Comparison of ENCODE assay signal across 1 cellular context in the genomic region with DNA sequence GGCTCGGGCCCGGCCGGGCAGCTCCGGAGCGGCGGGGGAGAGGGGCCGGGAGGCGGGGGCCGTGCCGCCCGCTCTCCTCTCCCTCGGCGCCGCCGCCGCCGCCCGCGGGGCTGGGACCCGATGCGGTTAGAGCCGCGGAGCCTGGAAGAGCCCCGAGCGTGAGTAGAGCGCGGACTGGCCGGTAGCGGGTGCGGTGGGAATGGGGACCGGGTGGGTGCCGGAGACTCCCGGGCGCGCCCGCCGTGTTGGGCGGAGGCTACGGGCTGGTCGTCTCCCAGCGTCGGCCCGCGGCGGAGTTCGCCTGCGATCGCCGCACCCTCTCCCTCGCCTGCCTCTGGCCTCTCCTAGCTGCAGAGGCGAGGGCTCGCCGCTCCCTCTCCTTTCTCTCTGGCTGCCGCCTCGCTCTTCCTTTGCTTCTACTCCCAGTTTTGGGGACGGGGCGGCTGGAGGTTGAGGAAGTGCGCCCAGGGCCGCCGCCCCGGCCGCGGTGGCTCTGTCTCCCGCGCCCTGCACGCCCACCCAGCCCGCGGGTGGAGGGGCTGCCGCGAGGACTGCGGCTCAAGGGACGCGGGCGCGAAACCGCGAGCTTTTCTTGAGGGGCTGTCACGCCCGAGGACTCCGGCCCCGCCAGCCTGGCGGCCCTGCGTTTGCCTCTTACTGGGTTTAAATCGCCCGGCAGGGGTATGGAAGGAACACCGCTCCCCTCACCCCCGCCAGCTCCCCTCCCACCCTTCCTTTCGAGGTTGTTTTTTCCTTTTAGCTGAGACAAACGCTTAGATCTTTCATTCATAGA.
TF ChIP-seq lines count a peak whose summit lies in the region.

No MANE protein-coding gene starts in this region.

TF ChIP-seq in GM12878, 131 proteins besides CTCF, POLR2A, EP300 and RAD21 (continued from another document and continues in another):
- TF ChIP-seq, protein P1, sequence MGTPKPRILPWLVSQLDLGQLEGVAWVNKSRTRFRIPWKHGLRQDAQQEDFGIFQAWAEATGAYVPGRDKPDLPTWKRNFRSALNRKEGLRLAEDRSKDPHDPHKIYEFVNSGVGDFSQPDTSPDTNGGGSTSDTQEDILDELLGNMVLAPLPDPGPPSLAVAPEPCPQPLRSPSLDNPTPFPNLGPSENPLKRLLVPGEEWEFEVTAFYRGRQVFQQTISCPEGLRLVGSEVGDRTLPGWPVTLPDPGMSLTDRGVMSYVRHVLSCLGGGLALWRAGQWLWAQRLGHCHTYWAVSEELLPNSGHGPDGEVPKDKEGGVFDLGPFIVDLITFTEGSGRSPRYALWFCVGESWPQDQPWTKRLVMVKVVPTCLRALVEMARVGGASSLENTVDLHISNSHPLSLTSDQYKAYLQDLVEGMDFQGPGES (IDR thresholded peaks at IDR 0.05), result no peak
- TF ChIP-seq ZNF207 (IDR thresholded peaks at IDR 0.05; ENCODE audit: borderline replicate concordance), result no peak
- no peak for TF ChIP-seq WRNIP1 (IDR thresholded peaks at IDR 0.05; ENCODE audit: borderline replicate concordance, low read depth, low read length)
- no peak for TF ChIP-seq TCF12 (IDR thresholded peaks at IDR 0.05; ENCODE audit: low read depth, low read length)
- no peak for TF ChIP-seq ZNF622 (IDR thresholded peaks at IDR 0.05)
- TF ChIP-seq, protein P2, sequence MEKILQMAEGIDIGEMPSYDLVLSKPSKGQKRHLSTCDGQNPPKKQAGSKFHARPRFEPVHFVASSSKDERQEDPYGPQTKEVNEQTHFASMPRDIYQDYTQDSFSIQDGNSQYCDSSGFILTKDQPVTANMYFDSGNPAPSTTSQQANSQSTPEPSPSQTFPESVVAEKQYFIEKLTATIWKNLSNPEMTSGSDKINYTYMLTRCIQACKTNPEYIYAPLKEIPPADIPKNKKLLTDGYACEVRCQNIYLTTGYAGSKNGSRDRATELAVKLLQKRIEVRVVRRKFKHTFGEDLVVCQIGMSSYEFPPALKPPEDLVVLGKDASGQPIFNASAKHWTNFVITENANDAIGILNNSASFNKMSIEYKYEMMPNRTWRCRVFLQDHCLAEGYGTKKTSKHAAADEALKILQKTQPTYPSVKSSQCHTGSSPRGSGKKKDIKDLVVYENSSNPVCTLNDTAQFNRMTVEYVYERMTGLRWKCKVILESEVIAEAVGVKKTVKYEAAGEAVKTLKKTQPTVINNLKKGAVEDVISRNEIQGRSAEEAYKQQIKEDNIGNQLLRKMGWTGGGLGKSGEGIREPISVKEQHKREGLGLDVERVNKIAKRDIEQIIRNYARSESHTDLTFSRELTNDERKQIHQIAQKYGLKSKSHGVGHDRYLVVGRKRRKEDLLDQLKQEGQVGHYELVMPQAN (conservative IDR thresholded peaks at IDR 0.05), result peak; percentile 70
- no peak for TF ChIP-seq PAX5 (IDR thresholded peaks at IDR 0.05; ENCODE audit: borderline replicate concordance, low read depth, low read length)
- no peak for TF ChIP-seq SMC3 (IDR thresholded peaks at IDR 0.05; ENCODE audit: borderline replicate concordance, low read length)
- TF ChIP-seq, protein P3, sequence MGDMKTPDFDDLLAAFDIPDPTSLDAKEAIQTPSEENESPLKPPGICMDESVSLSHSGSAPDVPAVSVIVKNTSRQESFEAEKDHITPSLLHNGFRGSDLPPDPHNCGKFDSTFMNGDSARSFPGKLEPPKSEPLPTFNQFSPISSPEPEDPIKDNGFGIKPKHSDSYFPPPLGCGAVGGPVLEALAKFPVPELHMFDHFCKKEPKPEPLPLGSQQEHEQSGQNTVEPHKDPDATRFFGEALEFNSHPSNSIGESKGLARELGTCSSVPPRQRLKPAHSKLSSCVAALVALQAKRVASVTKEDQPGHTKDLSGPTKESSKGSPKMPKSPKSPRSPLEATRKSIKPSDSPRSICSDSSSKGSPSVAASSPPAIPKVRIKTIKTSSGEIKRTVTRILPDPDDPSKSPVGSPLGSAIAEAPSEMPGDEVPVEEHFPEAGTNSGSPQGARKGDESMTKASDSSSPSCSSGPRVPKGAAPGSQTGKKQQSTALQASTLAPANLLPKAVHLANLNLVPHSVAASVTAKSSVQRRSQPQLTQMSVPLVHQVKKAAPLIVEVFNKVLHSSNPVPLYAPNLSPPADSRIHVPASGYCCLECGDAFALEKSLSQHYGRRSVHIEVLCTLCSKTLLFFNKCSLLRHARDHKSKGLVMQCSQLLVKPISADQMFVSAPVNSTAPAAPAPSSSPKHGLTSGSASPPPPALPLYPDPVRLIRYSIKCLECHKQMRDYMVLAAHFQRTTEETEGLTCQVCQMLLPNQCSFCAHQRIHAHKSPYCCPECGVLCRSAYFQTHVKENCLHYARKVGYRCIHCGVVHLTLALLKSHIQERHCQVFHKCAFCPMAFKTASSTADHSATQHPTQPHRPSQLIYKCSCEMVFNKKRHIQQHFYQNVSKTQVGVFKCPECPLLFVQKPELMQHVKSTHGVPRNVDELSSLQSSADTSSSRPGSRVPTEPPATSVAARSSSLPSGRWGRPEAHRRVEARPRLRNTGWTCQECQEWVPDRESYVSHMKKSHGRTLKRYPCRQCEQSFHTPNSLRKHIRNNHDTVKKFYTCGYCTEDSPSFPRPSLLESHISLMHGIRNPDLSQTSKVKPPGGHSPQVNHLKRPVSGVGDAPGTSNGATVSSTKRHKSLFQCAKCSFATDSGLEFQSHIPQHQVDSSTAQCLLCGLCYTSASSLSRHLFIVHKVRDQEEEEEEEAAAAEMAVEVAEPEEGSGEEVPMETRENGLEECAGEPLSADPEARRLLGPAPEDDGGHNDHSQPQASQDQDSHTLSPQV (IDR thresholded peaks at IDR 0.05), result no peak
- TF ChIP-seq ZNF24 (IDR thresholded peaks at IDR 0.05), result no peak
- peak; percentile 76; the same call in 1 of the 2 replicates for TF ChIP-seq BACH1 (IDR thresholded peaks at IDR 0.05; ENCODE audit: borderline replicate concordance)
- TF ChIP-seq, protein P4, sequence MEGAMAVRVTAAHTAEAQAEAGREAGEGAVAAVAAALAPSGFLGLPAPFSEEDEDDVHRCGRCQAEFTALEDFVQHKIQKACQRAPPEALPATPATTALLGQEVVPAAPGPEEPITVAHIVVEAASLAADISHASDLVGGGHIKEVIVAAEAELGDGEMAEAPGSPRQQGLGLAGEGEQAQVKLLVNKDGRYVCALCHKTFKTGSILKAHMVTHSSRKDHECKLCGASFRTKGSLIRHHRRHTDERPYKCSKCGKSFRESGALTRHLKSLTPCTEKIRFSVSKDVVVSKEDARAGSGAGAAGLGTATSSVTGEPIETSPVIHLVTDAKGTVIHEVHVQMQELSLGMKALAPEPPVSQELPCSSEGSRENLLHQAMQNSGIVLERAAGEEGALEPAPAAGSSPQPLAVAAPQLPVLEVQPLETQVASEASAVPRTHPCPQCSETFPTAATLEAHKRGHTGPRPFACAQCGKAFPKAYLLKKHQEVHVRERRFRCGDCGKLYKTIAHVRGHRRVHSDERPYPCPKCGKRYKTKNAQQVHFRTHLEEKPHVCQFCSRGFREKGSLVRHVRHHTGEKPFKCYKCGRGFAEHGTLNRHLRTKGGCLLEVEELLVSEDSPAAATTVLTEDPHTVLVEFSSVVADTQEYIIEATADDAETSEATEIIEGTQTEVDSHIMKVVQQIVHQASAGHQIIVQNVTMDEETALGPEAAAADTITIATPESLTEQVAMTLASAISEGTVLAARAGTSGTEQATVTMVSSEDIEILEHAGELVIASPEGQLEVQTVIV (IDR thresholded peaks at IDR 0.05; ENCODE audit: borderline replicate concordance, partially characterized antibody), result no peak
- TF ChIP-seq MEF2B (IDR thresholded peaks at IDR 0.05; ENCODE audit: partially characterized antibody, poor library complexity, severe bottlenecking), result no peak
- TF ChIP-seq CHD2 (IDR thresholded peaks at IDR 0.05; ENCODE audit: borderline replicate concordance, low read depth, low read length), result no peak
- TF ChIP-seq FOXM1 (IDR thresholded peaks at IDR 0.05; ENCODE audit: low read depth, low read length), result no peak
- TF ChIP-seq FOS (IDR thresholded peaks at IDR 0.05; ENCODE audit: borderline replicate concordance, extremely low read depth, insufficient read length), result no peak
- TF ChIP-seq, protein P5, sequence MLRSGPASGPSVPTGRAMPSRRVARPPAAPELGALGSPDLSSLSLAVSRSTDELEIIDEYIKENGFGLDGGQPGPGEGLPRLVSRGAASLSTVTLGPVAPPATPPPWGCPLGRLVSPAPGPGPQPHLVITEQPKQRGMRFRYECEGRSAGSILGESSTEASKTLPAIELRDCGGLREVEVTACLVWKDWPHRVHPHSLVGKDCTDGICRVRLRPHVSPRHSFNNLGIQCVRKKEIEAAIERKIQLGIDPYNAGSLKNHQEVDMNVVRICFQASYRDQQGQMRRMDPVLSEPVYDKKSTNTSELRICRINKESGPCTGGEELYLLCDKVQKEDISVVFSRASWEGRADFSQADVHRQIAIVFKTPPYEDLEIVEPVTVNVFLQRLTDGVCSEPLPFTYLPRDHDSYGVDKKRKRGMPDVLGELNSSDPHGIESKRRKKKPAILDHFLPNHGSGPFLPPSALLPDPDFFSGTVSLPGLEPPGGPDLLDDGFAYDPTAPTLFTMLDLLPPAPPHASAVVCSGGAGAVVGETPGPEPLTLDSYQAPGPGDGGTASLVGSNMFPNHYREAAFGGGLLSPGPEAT (IDR thresholded peaks at IDR 0.05; ENCODE audit: low read depth), result no peak
- TF ChIP-seq CHD1 (IDR thresholded peaks at IDR 0.05; ENCODE audit: low read depth, low read length), result no peak
- no peak for TF ChIP-seq EGR1 (IDR thresholded peaks at IDR 0.05; ENCODE audit: borderline replicate concordance in 1 of 2, low read depth in 2 of 2, low read length in 2 of 2)
- no peak for TF ChIP-seq RAD51 (IDR thresholded peaks at IDR 0.05)
- peak; percentile 79 for TF ChIP-seq DPF2 (IDR thresholded peaks at IDR 0.05)
- no peak for TF ChIP-seq ZSCAN29 (IDR thresholded peaks at IDR 0.05)
- TF ChIP-seq CREM (IDR thresholded peaks at IDR 0.05; ENCODE audit: low read depth), result no peak
- TF ChIP-seq, protein P6, sequence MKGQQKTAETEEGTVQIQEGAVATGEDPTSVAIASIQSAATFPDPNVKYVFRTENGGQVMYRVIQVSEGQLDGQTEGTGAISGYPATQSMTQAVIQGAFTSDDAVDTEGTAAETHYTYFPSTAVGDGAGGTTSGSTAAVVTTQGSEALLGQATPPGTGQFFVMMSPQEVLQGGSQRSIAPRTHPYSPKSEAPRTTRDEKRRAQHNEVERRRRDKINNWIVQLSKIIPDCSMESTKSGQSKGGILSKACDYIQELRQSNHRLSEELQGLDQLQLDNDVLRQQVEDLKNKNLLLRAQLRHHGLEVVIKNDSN (IDR thresholded peaks at IDR 0.05; ENCODE audit: borderline replicate concordance, extremely low read length, insufficient read depth, low read depth, low read length), result no peak
- no peak for TF ChIP-seq ZZZ3 (IDR thresholded peaks at IDR 0.05; ENCODE audit: control insufficient read depth, insufficient read length, low read depth)
- TF ChIP-seq, protein P7, sequence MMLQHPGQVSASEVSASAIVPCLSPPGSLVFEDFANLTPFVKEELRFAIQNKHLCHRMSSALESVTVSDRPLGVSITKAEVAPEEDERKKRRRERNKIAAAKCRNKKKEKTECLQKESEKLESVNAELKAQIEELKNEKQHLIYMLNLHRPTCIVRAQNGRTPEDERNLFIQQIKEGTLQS (IDR thresholded peaks at IDR 0.05; ENCODE audit: borderline replicate concordance, extremely low read depth, low read depth, low read length), result no peak
- TF ChIP-seq SMAD5 (IDR thresholded peaks at IDR 0.05; ENCODE audit: low read depth), result no peak
- no peak for TF ChIP-seq SMAD1 (IDR thresholded peaks at IDR 0.05; ENCODE audit: low read depth, partially characterized antibody)
- TF ChIP-seq ZNF384 (IDR thresholded peaks at IDR 0.05; ENCODE audit: borderline replicate concordance, low read depth, low read length), result no peak
- TF ChIP-seq POLR2AphosphoS2 (IDR thresholded peaks at IDR 0.05; ENCODE audit: low read depth, low read length), result no peak
- TF ChIP-seq TAF1 (IDR thresholded peaks at IDR 0.05; ENCODE audit: borderline replicate concordance, low read depth, low read length), result no peak
- TF ChIP-seq, protein P8, sequence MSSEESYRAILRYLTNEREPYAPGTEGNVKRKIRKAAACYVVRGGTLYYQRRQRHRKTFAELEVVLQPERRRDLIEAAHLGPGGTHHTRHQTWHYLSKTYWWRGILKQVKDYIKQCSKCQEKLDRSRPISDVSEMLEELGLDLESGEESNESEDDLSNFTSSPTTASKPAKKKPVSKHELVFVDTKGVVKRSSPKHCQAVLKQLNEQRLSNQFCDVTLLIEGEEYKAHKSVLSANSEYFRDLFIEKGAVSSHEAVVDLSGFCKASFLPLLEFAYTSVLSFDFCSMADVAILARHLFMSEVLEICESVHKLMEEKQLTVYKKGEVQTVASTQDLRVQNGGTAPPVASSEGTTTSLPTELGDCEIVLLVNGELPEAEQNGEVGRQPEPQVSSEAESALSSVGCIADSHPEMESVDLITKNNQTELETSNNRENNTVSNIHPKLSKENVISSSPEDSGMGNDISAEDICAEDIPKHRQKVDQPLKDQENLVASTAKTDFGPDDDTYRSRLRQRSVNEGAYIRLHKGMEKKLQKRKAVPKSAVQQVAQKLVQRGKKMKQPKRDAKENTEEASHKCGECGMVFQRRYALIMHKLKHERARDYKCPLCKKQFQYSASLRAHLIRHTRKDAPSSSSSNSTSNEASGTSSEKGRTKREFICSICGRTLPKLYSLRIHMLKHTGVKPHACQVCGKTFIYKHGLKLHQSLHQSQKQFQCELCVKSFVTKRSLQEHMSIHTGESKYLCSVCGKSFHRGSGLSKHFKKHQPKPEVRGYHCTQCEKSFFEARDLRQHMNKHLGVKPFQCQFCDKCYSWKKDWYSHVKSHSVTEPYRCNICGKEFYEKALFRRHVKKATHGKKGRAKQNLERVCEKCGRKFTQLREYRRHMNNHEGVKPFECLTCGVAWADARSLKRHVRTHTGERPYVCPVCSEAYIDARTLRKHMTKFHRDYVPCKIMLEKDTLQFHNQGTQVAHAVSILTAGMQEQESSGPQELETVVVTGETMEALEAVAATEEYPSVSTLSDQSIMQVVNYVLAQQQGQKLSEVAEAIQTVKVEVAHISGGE (CRISPR knock-in tag; IDR thresholded peaks at IDR 0.05), result no peak
- no peak for TF ChIP-seq FOXK2 (IDR thresholded peaks at IDR 0.05)
- no peak for TF ChIP-seq NR2C2 (IDR thresholded peaks at IDR 0.05; ENCODE audit: borderline replicate concordance, control insufficient read depth, insufficient read length, low read depth)
- TF ChIP-seq, protein P9, sequence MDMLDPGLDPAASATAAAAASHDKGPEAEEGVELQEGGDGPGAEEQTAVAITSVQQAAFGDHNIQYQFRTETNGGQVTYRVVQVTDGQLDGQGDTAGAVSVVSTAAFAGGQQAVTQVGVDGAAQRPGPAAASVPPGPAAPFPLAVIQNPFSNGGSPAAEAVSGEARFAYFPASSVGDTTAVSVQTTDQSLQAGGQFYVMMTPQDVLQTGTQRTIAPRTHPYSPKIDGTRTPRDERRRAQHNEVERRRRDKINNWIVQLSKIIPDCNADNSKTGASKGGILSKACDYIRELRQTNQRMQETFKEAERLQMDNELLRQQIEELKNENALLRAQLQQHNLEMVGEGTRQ (IDR thresholded peaks at IDR 0.05; ENCODE audit: borderline replicate concordance, low read depth, low read length), result no peak
- no peak for TF ChIP-seq HDGF (IDR thresholded peaks at IDR 0.05)
- TF ChIP-seq SUZ12 (IDR thresholded peaks at IDR 0.05; ENCODE audit: unreplicated experiment), result no peak
- no peak for TF ChIP-seq CEBPB (IDR thresholded peaks at IDR 0.05; ENCODE audit: borderline replicate concordance in 1 of 2, low read depth in 2 of 2, low read length in 2 of 2)
- no peak for TF ChIP-seq POU2F2 (IDR thresholded peaks at IDR 0.05; ENCODE audit: borderline replicate concordance, low read depth, low read length)
- TF ChIP-seq PAX8 (IDR thresholded peaks at IDR 0.05), result no peak
- TF ChIP-seq RB1 (IDR thresholded peaks at IDR 0.05; ENCODE audit: borderline replicate concordance), result 0 out of 2 replicates have a peak, but pooled peaks have one; percentile 23
